Comparison of ENCODE assay signal across 23 cellular contexts in the genomic region with DNA sequence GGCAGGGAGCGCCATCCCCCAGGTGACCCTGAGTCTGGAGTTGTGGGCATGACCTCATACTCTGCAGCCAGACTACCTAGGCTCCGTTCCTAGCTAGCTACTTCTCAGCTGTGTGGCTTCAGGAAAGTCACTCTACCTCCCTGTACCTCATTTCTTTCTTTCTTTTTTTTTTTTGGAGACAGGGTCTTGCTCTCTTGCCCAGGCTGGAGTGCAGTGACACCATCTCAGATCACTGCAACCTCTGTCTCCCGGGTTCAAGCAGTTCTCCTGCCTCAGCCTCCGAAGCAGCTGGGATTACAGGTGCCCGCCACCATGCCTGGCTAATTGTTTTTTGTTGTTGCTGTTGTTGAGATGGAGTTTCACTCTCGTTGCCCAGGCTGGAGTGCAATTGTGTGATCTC. TPM values are rescaled to one million over a fixed set of nuclear protein-coding genes. Genes with fewer than 3 reads are reported as not detected.
A peak's percentile ranks its signal among the peaks of the same experiment; 100 is the strongest.
DNase-seq lines count a peak whose midpoint lies in the region; ATAC-seq and TF ChIP-seq lines count a peak whose summit lies in the region.
"Had no signal": no experiment of that assay in that cellular context is flagged by ENCODE, and none has a peak within 500 bp of the region (broad histone marks: within the 10 kb centered on the region; RNA-seq: fewer than 3 reads in every experiment).

No MANE protein-coding gene starts in this region.

- H3K4me3 ChIP-seq in left ventricle myocardium inferior = no peak overlapping the region
- no peak overlapping the region for H3K4me3 ChIP-seq in mesenchymal stem cell (ENCODE audit: insufficient read depth in 1 of 2, low read depth in 1 of 2, low read length in 2 of 2)
- no peak overlapping the region for H3K4me3 ChIP-seq in mammary epithelial cell (replicated peaks in 1 of 3; ENCODE audit: insufficient read depth in 1 of 3, low read depth in 2 of 3, low read length in 3 of 3)
- H3K4me3 ChIP-seq in H7 (ENCODE audit: insufficient read depth, low read depth, low read length) = no peak overlapping the region
- H3K4me3 ChIP-seq: MG63 had no signal

- dilution Hi-C loops in mammary epithelial cell (cut with HindIII; ENCODE audit: low sequenced_read_pairs) = no loop called here

- H3K23ac ChIP-seq in mesenchymal stem cell (ENCODE audit: low read length in 2 of 2) = no peak overlapping the region

- ATAC-seq in left ventricle myocardium superior = peak; percentile 8
- ATAC-seq in activated T-helper 17 cell treated with anti-CD3 and anti-CD28 coated beads, Interleukin-2, amount 50 U/mL, for 72 hours (replicated peaks) = peak; percentile 14

- H3K27ac Mint-ChIP-seq in activated T-helper 17 cell treated with anti-CD3 and anti-CD28 coated beads, Interleukin-2, amount 50 U/mL, for 72 hours = no peak overlapping the region
- no peak overlapping the region for H3K27ac Mint-ChIP-seq in activated T-helper 2 cell treated with anti-CD3 and anti-CD28 coated beads, Interferon-gamma antibody, Interleukin-2, Interleukin-4, amounts not matched to agents 10 μg/mL and 5 μg/mL and 100 μg/mL, durations not matched to agents 14 hours and 24 hours and 36 hours
- H3K27ac Mint-ChIP-seq: H9 had no signal

- TF ChIP-seq CTCF in left ventricle myocardium inferior (IDR thresholded peaks at IDR 0.05; ENCODE audit: borderline replicate concordance) (no peak), mammary epithelial cell (conservative IDR thresholded peaks at IDR 0.05 in 1 of 2, IDR thresholded peaks at IDR 0.05 in 1 of 2; ENCODE audit: extremely low read depth in 1 of 2, insufficient read depth in 1 of 2, low read depth in 1 of 2, low read length in 2 of 2) (no peak)

- no peak overlapping the region for H3K18ac ChIP-seq in mesenchymal stem cell (ENCODE audit: low read depth in 1 of 2, low read length in 2 of 2)

- H2BK120ac ChIP-seq in mesenchymal stem cell (ENCODE audit: low read depth, low read length) = no peak overlapping the region

- no peak overlapping the region for H2BK12ac ChIP-seq in mesenchymal stem cell (ENCODE audit: low read length in 2 of 2)

- H2AFZ ChIP-seq in mesenchymal stem cell (ENCODE audit: low read depth, low read length) (no peak overlapping the region), mammary epithelial cell (ENCODE audit: low read depth, low read length) (no peak overlapping the region)

- no peaks in the 10 kb centered on the region for H3K9me3 Mint-ChIP-seq in activated T-helper 17 cell treated with anti-CD3 and anti-CD28 coated beads, Interleukin-2, amount 50 U/mL, for 72 hours
- H3K9me3 Mint-ChIP-seq in activated T-helper 2 cell treated with anti-CD3 and anti-CD28 coated beads, Interferon-gamma antibody, Interleukin-2, Interleukin-4, amounts not matched to agents 10 μg/mL and 5 μg/mL and 100 μg/mL, durations not matched to agents 14 hours and 24 hours and 36 hours = no peaks in the 10 kb centered on the region
- H3K9me3 Mint-ChIP-seq: H9 had no signal

- peak overlapping the region; percentile 45 for H2AK5ac ChIP-seq in mesenchymal stem cell (ENCODE audit: low read length, severe bottlenecking)

- no peak overlapping the region for H3K14ac ChIP-seq in mesenchymal stem cell (ENCODE audit: low read length in 2 of 2)

- in situ Hi-C loops in mammary epithelial cell (cut with MboI; ENCODE audit: low sequenced_read_pairs in 2 of 2) = no loop called here

- H4K20me1 ChIP-seq in mammary epithelial cell (ENCODE audit: insufficient read depth, low read length) = no peaks in the 10 kb centered on the region

- H3K4me3 Mint-ChIP-seq in activated T-helper 17 cell treated with anti-CD3 and anti-CD28 coated beads, Interleukin-2, amount 50 U/mL, for 72 hours = no peak overlapping the region
- no peak overlapping the region for H3K4me3 Mint-ChIP-seq in activated T-helper 2 cell treated with anti-CD3 and anti-CD28 coated beads, Interferon-gamma antibody, Interleukin-2, Interleukin-4, amounts not matched to agents 10 μg/mL and 5 μg/mL and 100 μg/mL, durations not matched to agents 14 hours and 24 hours and 36 hours (ENCODE audit: low read depth)
- H3K4me3 Mint-ChIP-seq: H9 had no signal

- H3K4me1 ChIP-seq in left ventricle myocardium inferior (no peaks in the 10 kb centered on the region), mesenchymal stem cell (ENCODE audit: control insufficient read depth, insufficient read depth, low read depth, low read length) (peaks cover 20% of the 10 kb centered on the region), mammary epithelial cell (ENCODE audit: insufficient read depth, low read length) (no peaks in the 10 kb centered on the region)

- WGBS in mesenchymal stem cell = 91% methylated on average over 5 of the region's 6 CpGs
- 97% methylated on average over 5 of the region's 6 CpGs for WGBS in mammary epithelial cell (ENCODE audit: low coverage, missing lambda C conversion rate)

- H2BK5ac ChIP-seq in mesenchymal stem cell (ENCODE audit: low read depth, low read length, poor library complexity, severe bottlenecking) = no peak overlapping the region

- H3K27me3 ChIP-seq in left ventricle myocardium inferior (ENCODE audit: low read depth) (no peaks in the 10 kb centered on the region), mesenchymal stem cell (ENCODE audit: control insufficient read depth in 1 of 2, insufficient read depth in 1 of 2, low read length in 2 of 2) (no peaks in the 10 kb centered on the region), mammary epithelial cell (ENCODE audit: insufficient read depth, low read length) (no peaks in the 10 kb centered on the region), H7 (ENCODE audit: control insufficient read depth, insufficient read depth, low read length) (no peaks in the 10 kb centered on the region)
- H3K27me3 ChIP-seq: MG63 had no signal

- H3K79me2 ChIP-seq in mammary epithelial cell (ENCODE audit: insufficient read depth, low read length) = peaks cover 2% of the 10 kb centered on the region

- H3K27me3 Mint-ChIP-seq in activated T-helper 17 cell treated with anti-CD3 and anti-CD28 coated beads, Interleukin-2, amount 50 U/mL, for 72 hours = no peaks in the 10 kb centered on the region
- no peaks in the 10 kb centered on the region for H3K27me3 Mint-ChIP-seq in activated T-helper 2 cell treated with anti-CD3 and anti-CD28 coated beads, Interferon-gamma antibody, Interleukin-2, Interleukin-4, amounts not matched to agents 10 μg/mL and 5 μg/mL and 100 μg/mL, durations not matched to agents 14 hours and 24 hours and 36 hours (ENCODE audit: low read depth)

- H3K4me2 ChIP-seq in mesenchymal stem cell (ENCODE audit: low read length, poor library complexity, severe bottlenecking) (no peak overlapping the region), mammary epithelial cell (ENCODE audit: insufficient read depth, low read depth, low read length) (no peak overlapping the region)

- no peak overlapping the region for H2BK15ac ChIP-seq in mesenchymal stem cell (ENCODE audit: low read depth, poor library complexity, severe bottlenecking)

- no TSS peak for BruUV-seq in mammary epithelial cell (replicated peaks; lab: Mats Ljungman, UMichigan)

- H3K9ac ChIP-seq in mesenchymal stem cell (ENCODE audit: low read length) (no peak overlapping the region), mammary epithelial cell (ENCODE audit: insufficient read depth, low read length) (no peak overlapping the region)

- peaks cover 37% of the 10 kb centered on the region for H3K36me3 Mint-ChIP-seq in activated T-helper 17 cell treated with anti-CD3 and anti-CD28 coated beads, Interleukin-2, amount 50 U/mL, for 72 hours (ENCODE audit: low read depth)
- H3K36me3 Mint-ChIP-seq in activated T-helper 2 cell treated with anti-CD3 and anti-CD28 coated beads, Interferon-gamma antibody, Interleukin-2, Interleukin-4, amounts not matched to agents 10 μg/mL and 5 μg/mL and 100 μg/mL, durations not matched to agents 14 hours and 24 hours and 36 hours (ENCODE audit: low read depth) = peaks cover 20% of the 10 kb centered on the region

- H3K27ac ChIP-seq in left ventricle myocardium inferior (replicated peaks) (no peak overlapping the region), mesenchymal stem cell (ENCODE audit: low read length, poor library complexity, severe bottlenecking) (no peak overlapping the region), mammary epithelial cell (ENCODE audit: insufficient read depth, low read depth, low read length) (no peak overlapping the region)
- H3K27ac ChIP-seq: C4-2B had no signal

- H3K36me3 ChIP-seq in left ventricle myocardium inferior (peaks cover 53% of the 10 kb centered on the region), mesenchymal stem cell (ENCODE audit: control insufficient read depth in 1 of 2, insufficient read depth in 2 of 2, low read depth in 1 of 2, low read length in 2 of 2) (peaks cover 88 to 94% of the 10 kb centered on the region in 2 experiments), mammary epithelial cell (ENCODE audit: insufficient read depth, low read length) (peaks cover 18% of the 10 kb centered on the region), H7 (replicated peaks; ENCODE audit: control insufficient read depth, insufficient read depth, low read length) (peaks cover 18% of the 10 kb centered on the region)

- no peaks in the 10 kb centered on the region for H3K4me1 Mint-ChIP-seq in activated T-helper 17 cell treated with anti-CD3 and anti-CD28 coated beads, Interleukin-2, amount 50 U/mL, for 72 hours
- H3K4me1 Mint-ChIP-seq in activated T-helper 2 cell treated with anti-CD3 and anti-CD28 coated beads, Interferon-gamma antibody, Interleukin-2, Interleukin-4, amounts not matched to agents 10 μg/mL and 5 μg/mL and 100 μg/mL, durations not matched to agents 14 hours and 24 hours and 36 hours (ENCODE audit: low read depth) = no peaks in the 10 kb centered on the region
- H3K4me1 Mint-ChIP-seq: H9 had no signal

- H4K8ac ChIP-seq in mesenchymal stem cell (ENCODE audit: low read length) = peak overlapping the region; percentile 22

- H3K4ac ChIP-seq in mesenchymal stem cell (ENCODE audit: low read depth in 1 of 2, low read length in 2 of 2) = no peak overlapping the region

- H4K91ac ChIP-seq in mesenchymal stem cell (ENCODE audit: low read length) = no peak overlapping the region

- intact Hi-C loops in left ventricle myocardium superior (cut with micrococcal nuclease) (no loop called here), left ventricle myocardium inferior (cut with micrococcal nuclease) (loop anchor here (5.0 kb wide), 1 partner anchor 40 kb away; no protein-coding TSS in a partner anchor), mammary epithelial cell (cut with micrococcal nuclease) (no loop called here)
- intact Hi-C loops in activated T-helper 2 cell treated with anti-CD3 and anti-CD28 coated beads, Interferon-gamma antibody, Interleukin-2, Interleukin-4, amounts not matched to agents 10 μg/mL and 5 μg/mL and 100 μg/mL, durations not matched to agents 14 hours and 24 hours and 36 hours (cut with micrococcal nuclease) = no loop called here

- DNase-seq in left ventricle myocardium superior (no peak), left ventricle myocardium inferior (no peak), mesenchymal stem cell (no peak), C1 segment of cervical spinal cord (lab: John Stamatoyannopoulos, UW) (no peak), mammary epithelial cell (no peak), H7 (no peak)
- DNase-seq in activated T-helper 2 cell treated with anti-CD3 and anti-CD28 coated beads, Interferon-gamma antibody, Interleukin-2, Interleukin-4, amounts not matched to agents 10 μg/mL and 5 μg/mL and 100 μg/mL, durations not matched to agents 14 hours and 24 hours and 36 hours (ENCODE audit: low spot score) = no peak
- DNase-seq: 8988T, AML-193, GF-D8, H9, Kasumi-1, MG63, NCI-H1417, NCI-H1694 treated with DMSO at 0.1 percent for 48 hours, NCI-H2081 treated with DMSO at 0.1 percent for 48 hours, NCI-H2171 treated with DMSO at 0.1 percent for 48 hours, NCI-H526 treated with DMSO at 0.1 percent for 48 hours, OCI-M1, SHP77 had no signal

- no peaks in the 10 kb centered on the region for H3K9me3 ChIP-seq in left ventricle myocardium inferior (replicated peaks)
- H3K9me3 ChIP-seq in mesenchymal stem cell (ENCODE audit: control insufficient read depth, low read length) = no peaks in the 10 kb centered on the region
- no peaks in the 10 kb centered on the region for H3K9me3 ChIP-seq in mammary epithelial cell (replicated peaks; ENCODE audit: insufficient read depth, low read length)
- H3K9me3 ChIP-seq: MG63 had no signal

- peaks cover 19% of the 10 kb centered on the region for H3K79me1 ChIP-seq in mesenchymal stem cell (replicated peaks; ENCODE audit: low read length, poor library complexity, severe bottlenecking)

- CTCF ChIA-PET in mammary epithelial cell (lab: Charles Lee; ENCODE audit: low non-redundant PET) = interaction anchor here (1.0 kb wide), 1 partner anchor 43 kb away, joined by 11 read pairs; no protein-coding TSS in a partner anchor

RNA-seq across cellular contexts. Expression of gene PLIN3, which starts 15.0 kb away (rescaled TPM):
- total RNA-seq in left ventricle myocardium superior (25.8 TPM), left ventricle myocardium inferior (26.7 TPM), mammary epithelial cell (100 to 1,000 TPM in 1 of 2 donors, 10 to 100 TPM in 1; 89.4 to 147 TPM)
- 10 to 100 TPM; 46.4 to 56.7 TPM for total RNA-seq in activated T-helper 17 cell treated with anti-CD3 and anti-CD28 coated beads, Interleukin-2, amount 50 U/mL, for 72 hours
- polyA plus RNA-seq in mesenchymal stem cell (2013, experiment 1 of 2) = 125 TPM
- 123 TPM for polyA plus RNA-seq in mesenchymal stem cell (2013, experiment 2 of 2)
- total RNA-seq in activated T-helper 2 cell treated with anti-CD3 and anti-CD28 coated beads, Interferon-gamma antibody, Interleukin-2, Interleukin-4, amounts not matched to agents 10 μg/mL and 5 μg/mL and 100 μg/mL, durations not matched to agents 14 hours and 24 hours and 36 hours = 55.3 and 61.8 TPM in 2 replicates
- polyA plus RNA-seq in mammary epithelial cell = 140 TPM
- 43.4 TPM for polyA minus RNA-seq in mammary epithelial cell
- 88.8 and 95.2 TPM in 2 replicates for total RNA-seq in H7 (2014; rRNA removed; shearing (Covaris generic))

RNA-seq across cellular contexts. Expression of gene TICAM1, which starts 21.0 kb away (rescaled TPM):
- 6.2 TPM for total RNA-seq in left ventricle myocardium superior
- 6.1 TPM for total RNA-seq in left ventricle myocardium inferior
- 10 to 100 TPM; 27.6 to 36.1 TPM for total RNA-seq in activated T-helper 17 cell treated with anti-CD3 and anti-CD28 coated beads, Interleukin-2, amount 50 U/mL, for 72 hours
- polyA plus RNA-seq in mesenchymal stem cell (2013, experiment 1 of 2) = 13.7 TPM
- 13.4 TPM for polyA plus RNA-seq in mesenchymal stem cell (2013, experiment 2 of 2)
- 28.1 and 30.4 TPM in 2 replicates for total RNA-seq in activated T-helper 2 cell treated with anti-CD3 and anti-CD28 coated beads, Interferon-gamma antibody, Interleukin-2, Interleukin-4, amounts not matched to agents 10 μg/mL and 5 μg/mL and 100 μg/mL, durations not matched to agents 14 hours and 24 hours and 36 hours
- 10 to 100 TPM in 1 of 2 donors, 1 to 10 TPM in 1; 4.0 to 33.3 TPM for total RNA-seq in mammary epithelial cell
- 2.0 TPM for polyA plus RNA-seq in mammary epithelial cell
- 8.9 TPM for polyA minus RNA-seq in mammary epithelial cell
- total RNA-seq in H7 (2014; rRNA removed; shearing (Covaris generic)) = 0.17 and 0.30 TPM in 2 replicates

RNA-seq across cellular contexts. Expression of gene ARRDC5, which starts 50.2 kb away (rescaled TPM):
- total RNA-seq in left ventricle myocardium superior (not detected), left ventricle myocardium inferior (not detected), mammary epithelial cell (not detected)
- under 1 TPM; 0.16 to 0.19 TPM for total RNA-seq in activated T-helper 17 cell treated with anti-CD3 and anti-CD28 coated beads, Interleukin-2, amount 50 U/mL, for 72 hours
- polyA plus RNA-seq in mesenchymal stem cell (2013, experiment 1 of 2) = not detected
- not detected for polyA plus RNA-seq in mesenchymal stem cell (2013, experiment 2 of 2)
- total RNA-seq in activated T-helper 2 cell treated with anti-CD3 and anti-CD28 coated beads, Interferon-gamma antibody, Interleukin-2, Interleukin-4, amounts not matched to agents 10 μg/mL and 5 μg/mL and 100 μg/mL, durations not matched to agents 14 hours and 24 hours and 36 hours = 0.23 and 0.27 TPM in 2 replicates
- not detected for polyA plus RNA-seq in mammary epithelial cell
- polyA minus RNA-seq in mammary epithelial cell = not detected
- total RNA-seq in H7 (2014; rRNA removed; shearing (Covaris generic)) = not detected in 2 replicates
- total RNA-seq: H9 had no signal
- polyA plus RNA-seq: AG04450 had no signal

RNA-seq across cellular contexts. Expression of gene UHRF1, which starts 56.8 kb away (rescaled TPM):
- total RNA-seq in left ventricle myocardium superior = 1.5 TPM
- 1.3 TPM for total RNA-seq in left ventricle myocardium inferior
- 100 to 1,000 TPM in 1 of 2 donors, 10 to 100 TPM in 1; 52.1 to 129 TPM for total RNA-seq in activated T-helper 17 cell treated with anti-CD3 and anti-CD28 coated beads, Interleukin-2, amount 50 U/mL, for 72 hours
- 11.0 TPM for polyA plus RNA-seq in mesenchymal stem cell (2013, experiment 1 of 2)
- polyA plus RNA-seq in mesenchymal stem cell (2013, experiment 2 of 2) = 10.7 TPM
- total RNA-seq in activated T-helper 2 cell treated with anti-CD3 and anti-CD28 coated beads, Interferon-gamma antibody, Interleukin-2, Interleukin-4, amounts not matched to agents 10 μg/mL and 5 μg/mL and 100 μg/mL, durations not matched to agents 14 hours and 24 hours and 36 hours = 137 and 138 TPM in 2 replicates
- total RNA-seq in mammary epithelial cell = 10 to 100 TPM; 10.2 to 45.0 TPM
- 32.3 TPM for polyA plus RNA-seq in mammary epithelial cell
- 32.6 TPM for polyA minus RNA-seq in mammary epithelial cell
- 22.1 and 54.0 TPM in 2 replicates for total RNA-seq in H7 (2014; rRNA removed; shearing (Covaris generic))
